8 cellular contexts compared by ENCODE assay signal in the genomic region with DNA sequence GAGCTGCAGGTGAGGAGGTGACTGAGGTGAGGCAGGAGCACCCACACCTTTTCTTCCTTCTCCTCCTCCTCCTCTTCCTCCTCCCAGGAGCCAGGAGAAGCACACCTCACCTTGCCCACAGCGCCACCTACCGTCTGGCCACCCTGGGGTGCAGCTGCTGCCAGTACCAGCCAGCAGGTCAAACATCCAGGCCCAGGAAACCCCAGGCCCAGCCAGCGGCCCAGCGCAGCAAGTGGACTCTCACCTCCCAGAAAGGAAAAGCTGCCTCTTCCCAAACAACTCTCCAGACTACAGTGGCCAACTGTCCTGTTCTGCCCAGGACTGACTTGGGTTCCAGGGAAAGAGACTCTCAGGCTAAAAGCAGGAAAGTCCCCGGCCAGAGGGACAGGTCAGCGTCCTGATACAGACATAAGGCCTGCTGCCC. TPM values are rescaled to one million over a fixed set of nuclear protein-coding genes. Genes with fewer than 3 reads are reported as not detected.
DNase-seq lines count a peak whose midpoint lies in the region; ATAC-seq and TF ChIP-seq lines count a peak whose summit lies in the region.

No MANE protein-coding gene starts in this region.

- H3K27ac Mint-ChIP-seq in activated T-helper 2 cell treated with anti-CD3 and anti-CD28 coated beads, Interferon-gamma antibody, Interleukin-2, Interleukin-4, amounts not matched to agents 10 μg/mL and 5 μg/mL and 100 μg/mL, durations not matched to agents 14 hours and 24 hours and 36 hours, result no peak overlapping the region

- TF ChIP-seq CTCF in AG10803 (conservative IDR thresholded peaks at IDR 0.05; ENCODE audit: low read length) (peak; percentile 71), GM20000 (IDR thresholded peaks at IDR 0.05; ENCODE audit: extremely low read depth, missing control alignments) (peak; percentile 74)

- ATAC-seq in Right ventricle myocardium superior (ENCODE audit: poor library complexity) (peak; percentile 54), sciatic nerve (no peak), HG03469 (IDR thresholded peaks at IDR 0.05; ENCODE audit: unreplicated experiment) (no peak)

- intact Hi-C loops in activated T-helper 2 cell treated with anti-CD3 and anti-CD28 coated beads, Interferon-gamma antibody, Interleukin-2, Interleukin-4, amounts not matched to agents 10 μg/mL and 5 μg/mL and 100 μg/mL, durations not matched to agents 14 hours and 24 hours and 36 hours (cut with micrococcal nuclease), result loop anchor here (2.0 kb wide), 1 partner anchor 72 kb away; the partner anchor contains the start of gene RASD1
- intact Hi-C loops in Right ventricle myocardium superior (cut with DNase I) (loop anchor here (2.0 kb wide), 1 partner anchor 72 kb away; the partner anchor contains the start of gene RASD1), sciatic nerve (cut with DNase I) (no loop called here)

- no peak overlapping the region for H3K4me3 Mint-ChIP-seq in activated T-helper 2 cell treated with anti-CD3 and anti-CD28 coated beads, Interferon-gamma antibody, Interleukin-2, Interleukin-4, amounts not matched to agents 10 μg/mL and 5 μg/mL and 100 μg/mL, durations not matched to agents 14 hours and 24 hours and 36 hours (ENCODE audit: low read depth)

- DNase-seq in AG10803 (ENCODE audit: low read depth) (peak; percentile 25), GM20000 (ENCODE audit: low spot score) (peak; percentile 78), Right ventricle myocardium superior (peak; percentile 86), sciatic nerve (ENCODE audit: low spot score) (peak; percentile 81), GF-D8 (lab: John Stamatoyannopoulos, UW) (no peak)
- DNase-seq in activated T-helper 2 cell treated with anti-CD3 and anti-CD28 coated beads, Interferon-gamma antibody, Interleukin-2, Interleukin-4, amounts not matched to agents 10 μg/mL and 5 μg/mL and 100 μg/mL, durations not matched to agents 14 hours and 24 hours and 36 hours (ENCODE audit: low spot score), result peak; percentile 47

- H3K36me3 Mint-ChIP-seq in activated T-helper 2 cell treated with anti-CD3 and anti-CD28 coated beads, Interferon-gamma antibody, Interleukin-2, Interleukin-4, amounts not matched to agents 10 μg/mL and 5 μg/mL and 100 μg/mL, durations not matched to agents 14 hours and 24 hours and 36 hours (ENCODE audit: low read depth), result no peaks in the 10 kb centered on the region

- H3K4me1 Mint-ChIP-seq in activated T-helper 2 cell treated with anti-CD3 and anti-CD28 coated beads, Interferon-gamma antibody, Interleukin-2, Interleukin-4, amounts not matched to agents 10 μg/mL and 5 μg/mL and 100 μg/mL, durations not matched to agents 14 hours and 24 hours and 36 hours (ENCODE audit: low read depth), result no peaks in the 10 kb centered on the region

- no peaks in the 10 kb centered on the region for H3K27me3 Mint-ChIP-seq in activated T-helper 2 cell treated with anti-CD3 and anti-CD28 coated beads, Interferon-gamma antibody, Interleukin-2, Interleukin-4, amounts not matched to agents 10 μg/mL and 5 μg/mL and 100 μg/mL, durations not matched to agents 14 hours and 24 hours and 36 hours (ENCODE audit: low read depth)

- H3K4me3 ChIP-seq in AG10803 (ENCODE audit: low read length), result no peak overlapping the region

- no peaks in the 10 kb centered on the region for H3K9me3 Mint-ChIP-seq in activated T-helper 2 cell treated with anti-CD3 and anti-CD28 coated beads, Interferon-gamma antibody, Interleukin-2, Interleukin-4, amounts not matched to agents 10 μg/mL and 5 μg/mL and 100 μg/mL, durations not matched to agents 14 hours and 24 hours and 36 hours

TF ChIP-seq in PFSK-1, 5 proteins besides CTCF, POLR2A, EP300 and RAD21:
- no peak for TF ChIP-seq REST (IDR thresholded peaks at IDR 0.05; ENCODE audit: insufficient read depth in 1 of 2, low read depth in 2 of 2, low read length in 2 of 2)
- TF ChIP-seq FOXP2 (optimal IDR thresholded peaks at IDR 0.05; ENCODE audit: borderline replicate concordance, extremely low read depth, extremely low read length, insufficient read depth), result peak; percentile 56

RNA-seq across cellular contexts. Expression of gene PEMT, which starts 22.7 kb away (rescaled TPM):
- polyA plus RNA-seq in PFSK-1 (2012; ENCODE audit: insufficient read length, low read depth), result 70.8 TPM
- total RNA-seq in activated T-helper 2 cell treated with anti-CD3 and anti-CD28 coated beads, Interferon-gamma antibody, Interleukin-2, Interleukin-4, amounts not matched to agents 10 μg/mL and 5 μg/mL and 100 μg/mL, durations not matched to agents 14 hours and 24 hours and 36 hours, result 37.4 and 39.2 TPM in 2 replicates
- 16.2 TPM for total RNA-seq in Right ventricle myocardium superior
- total RNA-seq in sciatic nerve, result 27.6 TPM
